Comparison of ENCODE assay signal across 1 cellular context in genomic region chr6:166739655-166740318, GRCh38.
TF ChIP-seq lines count a peak whose summit lies in the region.

No MANE protein-coding gene starts in this region.

TF ChIP-seq in HCT116, 20 proteins besides CTCF, POLR2A, EP300 and RAD21 (continued from another document):
- TF ChIP-seq ZBTB33 (IDR thresholded peaks at IDR 0.05; ENCODE audit: extremely low read depth, insufficient replicate concordance, low read length) (no peak), MAX (IDR thresholded peaks at IDR 0.05) (no peak), ATF3 (IDR thresholded peaks at IDR 0.05) (no peak), EZH2phosphoT487 (IDR thresholded peaks at IDR 0.05; ENCODE audit: borderline replicate concordance) (no peak), ZFX (IDR thresholded peaks at IDR 0.05) (no peak), SIN3A (IDR thresholded peaks at IDR 0.05; ENCODE audit: low read depth) (no peak), FOSL1 (IDR thresholded peaks at IDR 0.05; ENCODE audit: low read depth) (no peak)
